26 cellular contexts compared by ENCODE assay signal in genomic region chr18:29540548-29540947, GRCh38.
"Had no signal": no experiment of that assay in that cellular context is flagged by ENCODE, and none has a peak within 500 bp of the region (broad histone marks: within the 10 kb centered on the region; RNA-seq: fewer than 3 reads in every experiment).

No MANE protein-coding gene starts in this region.

- DNase-seq: colonic mucosa; cortex of kidney; effector CD8-positive, alpha-beta T cell; effector memory CD8-positive, alpha-beta T cell; endodermal cell; erythroblast; esophagus squamous epithelium; foreskin fibroblast; foreskin melanocyte; gastrocnemius medialis; glutamatergic neuron; head of caudate nucleus; heart right ventricle; hippocampal formation; left cardiac atrium; left lung; left ventricle myocardium superior; lower lobe of right lung; mesenchymal stem cell; mucosa of descending colon; naive B cell had no signal

- H3K27ac ChIP-seq: colonic mucosa, epithelial cell of prostate, esophagus squamous epithelium, gastrocnemius medialis, heart right ventricle, left lung, lower lobe of right lung had no signal

- H3K27me3 ChIP-seq: colonic mucosa, esophagus squamous epithelium, gastrocnemius medialis, heart right ventricle, left lung had no signal

- H3K4me1 ChIP-seq: colonic mucosa, esophagus squamous epithelium, gastrocnemius medialis, heart right ventricle, left lung, lower lobe of right lung had no signal

- FAIRE-seq: endometrium, islet of Langerhans, keratinocyte had no signal

- H3K36me3 ChIP-seq: colonic mucosa, esophagus squamous epithelium, gastrocnemius medialis, heart right ventricle, left lung, lower lobe of right lung had no signal

- H3K9me3 ChIP-seq: colonic mucosa, esophagus squamous epithelium, gastrocnemius medialis, heart right ventricle, left lung, lower lobe of right lung had no signal

- ATAC-seq: effector memory CD8-positive, alpha-beta T cell; esophagus mucosa; gastrocnemius medialis; heart right ventricle; left cardiac atrium; left lung; left ventricle myocardium superior; lower lobe of right lung; mucosa of descending colon had no signal

- H3K4me3 ChIP-seq: colonic mucosa, esophagus squamous epithelium, gastrocnemius medialis, heart right ventricle, left lung, lower lobe of right lung, mucosa of descending colon had no signal
